ENCODE assay signal across 8 cellular contexts in genomic region chr1:94962745-94963265, GRCh38. TPM values are rescaled to one million over a fixed set of nuclear protein-coding genes. Genes with fewer than 3 reads are reported as not detected.
DNase-seq lines count a peak whose midpoint lies in the region; ATAC-seq and TF ChIP-seq lines count a peak whose summit lies in the region.

No MANE protein-coding gene starts in this region.

- no peak overlapping the region for H2BK5ac ChIP-seq in mesendoderm (ENCODE audit: low read length)

- no peak overlapping the region for H2BK120ac ChIP-seq in mesendoderm (ENCODE audit: low read depth, low read length)

- H2AK5ac ChIP-seq in mesendoderm (ENCODE audit: low read length) = no peak overlapping the region

- H3K27me3 ChIP-seq in mesendoderm (ENCODE audit: insufficient read depth, low read length, poor library complexity) (no peaks in the 10 kb centered on the region), thoracic aorta (replicated peaks; ENCODE audit: insufficient read depth) (no peaks in the 10 kb centered on the region)

- WGBS in mesendoderm (ENCODE audit: extremely low coverage, insufficient coverage, low lambda C conversion rate) = no CpG with 5 or more reads among the region's 8 CpGs

- H3K4ac ChIP-seq in mesendoderm (ENCODE audit: low read depth, low read length) = no peak overlapping the region

- H3K79me2 ChIP-seq in mesendoderm (ENCODE audit: control insufficient read depth, insufficient read depth, low read length) = no peaks in the 10 kb centered on the region

- no peak overlapping the region for H4K8ac ChIP-seq in mesendoderm (ENCODE audit: low read depth, low read length)

- TF ChIP-seq CTCF in AG10803 (conservative IDR thresholded peaks at IDR 0.05; ENCODE audit: low read length) (no peak), cardiac fibroblast (IDR thresholded peaks at IDR 0.05; ENCODE audit: low read depth, low read length) (no peak), thoracic aorta (IDR thresholded peaks at IDR 0.05) (no peak)

- H3K4me3 ChIP-seq in AG10803 (ENCODE audit: low read length) (peak overlapping the region; percentile 58), cardiac fibroblast (replicated peaks in 1 of 2; ENCODE audit: low read depth in 2 of 2, low read length in 2 of 2) (peak overlapping the region; percentile 14 to 46), mesendoderm (ENCODE audit: low read length) (no peak overlapping the region), thoracic aorta (peak overlapping the region; percentile 70)

- no peak overlapping the region for H3K4me2 ChIP-seq in mesendoderm (ENCODE audit: low read length)

- no peaks in the 10 kb centered on the region for H3K79me1 ChIP-seq in mesendoderm (ENCODE audit: low read length)

- ATAC-seq in GM18909 (IDR thresholded peaks at IDR 0.05; ENCODE audit: poor library complexity, unreplicated experiment) (peak; percentile 94), HG03066 (IDR thresholded peaks at IDR 0.05; ENCODE audit: low read depth, unreplicated experiment) (peak; percentile 93), thoracic aorta (ENCODE audit: insufficient number of reproducible peaks, low FRiP score, low read depth) (no peak)

- H2BK15ac ChIP-seq in mesendoderm (replicated peaks; ENCODE audit: low read depth) = no peak overlapping the region

- H3K56ac ChIP-seq in mesendoderm (ENCODE audit: low read length) = no peak overlapping the region

- no peak overlapping the region for H4K5ac ChIP-seq in mesendoderm (ENCODE audit: low read length)

- peak overlapping the region; percentile 51 for H3K18ac ChIP-seq in mesendoderm (ENCODE audit: low read length)

- H3K27ac ChIP-seq in mesendoderm (ENCODE audit: low read depth, low read length) = no peak overlapping the region
- peak overlapping the region; percentile 17 to 39 for H3K27ac ChIP-seq in thoracic aorta

- H3K9ac ChIP-seq in mesendoderm (ENCODE audit: low read length) = no peak overlapping the region

- H3K4me1 ChIP-seq in mesendoderm (ENCODE audit: control insufficient read depth, low read depth, low read length) (no peaks in the 10 kb centered on the region), thoracic aorta (ENCODE audit: control insufficient read depth in 1 of 2, low read depth in 2 of 2) (peaks cover 2 to 12% of the 10 kb centered on the region in 2 donors)

- no peak overlapping the region for H3K23ac ChIP-seq in mesendoderm (ENCODE audit: low read length)

- H3K9me3 ChIP-seq in thoracic aorta = no peaks in the 10 kb centered on the region

- DNase-seq in AG10803 (ENCODE audit: low read depth) (peak; percentile 44), RPMI7951 (ENCODE audit: low read depth) (peak; percentile 31), cardiac fibroblast (ENCODE audit: low read depth in 2 of 2) (peak; percentile 56 to 70), mesendoderm (no peak), thoracic aorta (ENCODE audit: low spot score) (no peak), NCI-H2227 treated with DMSO at 0.1 percent for 48 hours (lab: John Stamatoyannopoulos, UW) (no peak)

- H3K36me3 ChIP-seq in mesendoderm (ENCODE audit: control insufficient read depth, insufficient read depth, low read length) (no peaks in the 10 kb centered on the region), thoracic aorta (no peaks in the 10 kb centered on the region)

RNA-seq across cellular contexts. Expression of gene CNN3, which starts 35.9 kb away (rescaled TPM):
- total RNA-seq in RPMI7951 (2014; rRNA removed; shearing (Covaris generic)) = 315 and 321 TPM in 2 replicates
- polyA plus RNA-seq in mesendoderm (2013, experiment 1 of 2) = 219 TPM
- polyA plus RNA-seq in mesendoderm (2013, experiment 2 of 2) = 222 TPM
- total RNA-seq in thoracic aorta = 100 to 1,000 TPM; 225 to 257 TPM

Comparison
In these comparisons a context has a peak if more than half of its experiments do, and no peak if none do; other contexts are left out.
1. DNase-seq: peak in AG10803 (single experiment), RPMI7951 (single experiment) and cardiac fibroblast (2 of 2); none in mesendoderm (single experiment), thoracic aorta (single experiment) and NCI-H2227 treated with DMSO at 0.1 percent for 48 hours (single experiment).